Comparison of ENCODE assay signal across 8 cellular contexts in genomic region chr6:33081098-33081824, GRCh38. TPM values are rescaled to one million over a fixed set of nuclear protein-coding genes. Genes with fewer than 3 reads are reported as not detected.
DNase-seq lines count a peak whose midpoint lies in the region; TF ChIP-seq lines count a peak whose summit lies in the region.

No MANE protein-coding gene starts in this region.

- H4K20me1 ChIP-seq in osteoblast (ENCODE audit: insufficient read depth, low read length) = no peaks in the 10 kb centered on the region

- TF ChIP-seq CTCF in Peyer's patch (IDR thresholded peaks at IDR 0.05) = no peak
- no peak for TF ChIP-seq CTCF in fibroblast of the aortic adventitia (IDR thresholded peaks at IDR 0.05; ENCODE audit: insufficient read depth, low read length)
- TF ChIP-seq CTCF in osteoblast (IDR thresholded peaks at IDR 0.05; ENCODE audit: extremely low read depth, low read depth, low read length) = no peak

- no peak for TF ChIP-seq POLR2A in Peyer's patch (IDR thresholded peaks at IDR 0.05)

- H3K79me2 ChIP-seq in ACC112 (ENCODE audit: control insufficient read depth, insufficient read depth, low read length, unreplicated experiment) = peaks cover 3% of the 10 kb centered on the region
- H3K79me2 ChIP-seq in osteoblast (ENCODE audit: insufficient read depth, low read length) = no peaks in the 10 kb centered on the region

- H3K27ac ChIP-seq in ACC112 (ENCODE audit: low read depth, low read length) (no peak overlapping the region), Peyer's patch (peak overlapping the region; percentile 65 to 90 (median 80)), osteoblast (ENCODE audit: low read depth, low read length) (no peak overlapping the region)

- H3K27me3 ChIP-seq in ACC112 (ENCODE audit: insufficient read depth, low read length) = no peaks in the 10 kb centered on the region
- no peaks in the 10 kb centered on the region for H3K27me3 ChIP-seq in Peyer's patch
- peaks cover 7% of the 10 kb centered on the region for H3K27me3 ChIP-seq in osteoblast (ENCODE audit: insufficient read depth, low read length)

- no peaks in the 10 kb centered on the region for H3K9me3 ChIP-seq in Peyer's patch
- no peaks in the 10 kb centered on the region for H3K9me3 ChIP-seq in osteoblast (ENCODE audit: low read depth, low read length)

- peak overlapping the region; percentile 86 for H3K4me2 ChIP-seq in osteoblast (ENCODE audit: insufficient read depth, low read length)

- H2AFZ ChIP-seq in ACC112 (ENCODE audit: low read length, unreplicated experiment) = peak overlapping the region; percentile 94
- peak overlapping the region; percentile 93 for H2AFZ ChIP-seq in osteoblast (ENCODE audit: low read length)

- H3K36me3 ChIP-seq in ACC112 (ENCODE audit: insufficient read depth, low read length) = no peaks in the 10 kb centered on the region
- H3K36me3 ChIP-seq in Peyer's patch = peaks cover 0 to 12% (median 0%) of the 10 kb centered on the region in 3 donors
- H3K36me3 ChIP-seq in osteoblast (ENCODE audit: insufficient read depth, low read length) = no peaks in the 10 kb centered on the region

- H3K4me3 ChIP-seq in ACC112 (ENCODE audit: low read depth, low read length) (peak overlapping the region; percentile 77), Peyer's patch (peak overlapping the region; percentile 24 to 51 (median 46)), fibroblast of the aortic adventitia (ENCODE audit: low read depth, low read length) (peak overlapping the region; percentile 46), osteoblast (ENCODE audit: insufficient read depth, low read length) (peak overlapping the region; percentile 74)

- H3K4me1 ChIP-seq in ACC112 (ENCODE audit: control insufficient read depth, insufficient read depth, low read length, unreplicated experiment) (no peaks in the 10 kb centered on the region), Peyer's patch (peaks cover 0 to 6% (median 0%) of the 10 kb centered on the region in 4 donors), osteoblast (ENCODE audit: insufficient read depth, low read length) (peaks cover 5% of the 10 kb centered on the region)

- DNase-seq in Peyer's patch (no peak), fibroblast of the aortic adventitia (ENCODE audit: low read depth) (no peak), osteoblast (ENCODE audit: insufficient read length, low spot score, missing footprints) (no peak), D341Med (ENCODE audit: low spot score) (no peak), HUDEP-2 (lab: John Stamatoyannopoulos, UW; ENCODE audit: unreplicated experiment in 76 of 76) (no peak), DMS153 (lab: John Stamatoyannopoulos, UW) (no peak), NCI-H526 treated with DMSO at 0.1 percent for 48 hours (lab: John Stamatoyannopoulos, UW) (no peak)

RNA-seq across cellular contexts. Expression of gene HLA-DPB1, which starts 5.5 kb away (rescaled TPM):
- total RNA-seq in Peyer's patch = 100 to 1,000 TPM in 1 of 4 donors, 10 to 100 TPM in 2, 1 to 10 TPM in 1; 9.5 to 104 (median 19.7) TPM
- total RNA-seq in fibroblast of the aortic adventitia (ENCODE audit: low replicate concordance) = 0.27 and 3.8 TPM in 2 replicates
- total RNA-seq in osteoblast = 8.7 and 12.4 TPM in 2 replicates

RNA-seq across cellular contexts. Expression of gene HLA-DPA1, which starts 7.8 kb away (rescaled TPM):
- 10 to 100 TPM; 14.6 to 70.1 (median 50.4) TPM for total RNA-seq in Peyer's patch
- total RNA-seq in fibroblast of the aortic adventitia (ENCODE audit: low replicate concordance) = 0.18 and 1.8 TPM in 2 replicates
- 5.4 and 30.4 TPM in 2 replicates for total RNA-seq in osteoblast

Comparison
In these comparisons a context has a peak if more than half of its experiments do, and no peak if none do; other contexts are left out.
1. H3K27ac ChIP-seq: peak in Peyer's patch (4 of 4); none in ACC112 (single experiment) and osteoblast (single experiment).
2. Peak in every context shown above with its lines, with median percentiles within 50 percentile points of each other: H3K4me3 ChIP-seq.